8 cellular contexts compared by ENCODE assay signal in the genomic region with DNA sequence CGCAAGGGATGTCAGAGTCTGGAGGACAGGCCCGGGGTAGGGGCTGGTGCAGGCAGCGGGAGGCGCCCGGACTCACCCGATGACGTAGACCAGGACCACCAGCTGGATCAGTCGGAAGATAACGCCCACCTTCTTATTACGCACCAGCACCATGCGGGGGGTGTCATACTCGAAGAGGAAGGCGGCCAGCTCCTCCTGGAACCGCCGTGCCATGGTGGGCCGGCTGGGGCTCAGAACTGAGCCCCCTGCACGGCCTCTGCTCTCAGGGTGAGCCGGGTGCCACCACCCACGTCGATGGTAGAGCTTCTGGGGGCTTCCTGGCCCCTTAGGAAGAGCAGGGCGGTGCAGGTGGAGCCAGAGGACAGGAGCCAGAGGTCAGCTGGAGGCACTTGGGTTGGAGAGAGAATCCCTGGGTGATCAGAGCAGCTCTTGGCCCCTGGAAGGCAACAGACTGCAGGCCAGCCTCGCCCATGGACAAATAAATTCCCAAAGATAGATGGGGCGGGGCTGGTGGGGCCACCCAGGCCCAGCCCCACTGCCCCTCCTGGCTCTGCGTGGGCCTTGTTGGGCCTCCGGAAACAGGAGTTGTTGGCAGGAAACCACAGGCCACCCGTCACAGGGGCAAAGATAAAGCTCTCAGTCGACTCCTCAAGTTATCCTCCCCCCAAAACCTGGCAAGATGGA.
DNase-seq lines count a peak whose midpoint lies in the region; ATAC-seq and FAIRE-seq lines count a peak whose summit lies in the region.

Gene P2RX1 (minus strand): TSS at position 453 of the 684 bp plus-strand sequence. CDS start 240 bp downstream, at position 213.

- H3K36me3 Mint-ChIP-seq in memory B cell: no peaks in the 10 kb centered on the region

- no peak for FAIRE-seq in urothelium cell line (lab: Jason Lieb, UNC)

- H3K4me1 Mint-ChIP-seq in memory B cell: peaks cover 54% of the 10 kb centered on the region

- ATAC-seq in memory B cell (ENCODE audit: low read depth): no peak
- ATAC-seq in GM19452 (IDR thresholded peaks at IDR 0.05; ENCODE audit: unreplicated experiment): no peak

- H3K4me3 Mint-ChIP-seq in memory B cell: peak within 1 kb of the TSS; percentile 80

- peak; percentile 43 for DNase-seq in stimulated activated CD4-positive, alpha-beta T cell treated with anti-CD3 and anti-CD28 coated beads, Interleukin-1b, Interleukin-23, amount 100 ng/mL, for 48 hours
- DNase-seq in stimulated activated CD4-positive, alpha-beta T cell treated with anti-CD3 and anti-CD28 coated beads, Interleukin-4, amount 100 ng/mL, for 1 hour: no peak
- DNase-seq in activated T-cell treated with anti-CD3 and anti-CD28 coated beads, Interleukin-2, amount 50 U/mL, for 1 hour: peak; percentile 32
- peak in 1 of 2 donors; percentile 39 for DNase-seq in memory B cell (ENCODE audit: low spot score in 2 of 2)
- DNase-seq in urothelium cell line (ENCODE audit: low spot score): peak; percentile 34
- no peak for DNase-seq in iPS-NIHi7 (ENCODE audit: extremely low spot score)
- DNase-seq in NCI-H446 (lab: John Stamatoyannopoulos, UW): no peak

- no peaks in the 10 kb centered on the region for H3K27me3 Mint-ChIP-seq in memory B cell

- H3K9me3 Mint-ChIP-seq in memory B cell: no peaks in the 10 kb centered on the region

- peak within 1 kb of the TSS; percentile 100 for H3K27ac Mint-ChIP-seq in memory B cell

Comparison
In these comparisons a context has a peak if more than half of its experiments do, and no peak if none do; other contexts are left out.
1. DNase-seq: peak in stimulated activated CD4-positive, alpha-beta T cell treated with anti-CD3 and anti-CD28 coated beads, Interleukin-1b, Interleukin-23, amount 100 ng/mL, for 48 hours (single experiment), activated T-cell treated with anti-CD3 and anti-CD28 coated beads, Interleukin-2, amount 50 U/mL, for 1 hour (single experiment) and urothelium cell line (single experiment); none in stimulated activated CD4-positive, alpha-beta T cell treated with anti-CD3 and anti-CD28 coated beads, Interleukin-4, amount 100 ng/mL, for 1 hour (single experiment), iPS-NIHi7 (single experiment) and NCI-H446 (0 of 2).